Comparison of ENCODE assay signal across 1 cellular context in genomic region chr5:981466-981865, GRCh38.
TF ChIP-seq lines count a peak whose summit lies in the region.

No MANE protein-coding gene starts in this region.

TF ChIP-seq in GM23338, 12 proteins besides CTCF, POLR2A, EP300 and RAD21 (continued from another document):
- TF ChIP-seq ZNF462 (CRISPR knock-in tag; IDR thresholded peaks at IDR 0.05), result no peak
- no peak for TF ChIP-seq ZNF114 (CRISPR knock-in tag; IDR thresholded peaks at IDR 0.05)
- TF ChIP-seq REST (IDR thresholded peaks at IDR 0.05; ENCODE audit: unreplicated experiment), result no peak
- no peak for TF ChIP-seq ETS1 (IDR thresholded peaks at IDR 0.05)
- TF ChIP-seq POLR2AphosphoS5 (IDR thresholded peaks at IDR 0.05; ENCODE audit: low read depth), result no peak
